ENCODE assay signal across 8 cellular contexts in the genomic region with DNA sequence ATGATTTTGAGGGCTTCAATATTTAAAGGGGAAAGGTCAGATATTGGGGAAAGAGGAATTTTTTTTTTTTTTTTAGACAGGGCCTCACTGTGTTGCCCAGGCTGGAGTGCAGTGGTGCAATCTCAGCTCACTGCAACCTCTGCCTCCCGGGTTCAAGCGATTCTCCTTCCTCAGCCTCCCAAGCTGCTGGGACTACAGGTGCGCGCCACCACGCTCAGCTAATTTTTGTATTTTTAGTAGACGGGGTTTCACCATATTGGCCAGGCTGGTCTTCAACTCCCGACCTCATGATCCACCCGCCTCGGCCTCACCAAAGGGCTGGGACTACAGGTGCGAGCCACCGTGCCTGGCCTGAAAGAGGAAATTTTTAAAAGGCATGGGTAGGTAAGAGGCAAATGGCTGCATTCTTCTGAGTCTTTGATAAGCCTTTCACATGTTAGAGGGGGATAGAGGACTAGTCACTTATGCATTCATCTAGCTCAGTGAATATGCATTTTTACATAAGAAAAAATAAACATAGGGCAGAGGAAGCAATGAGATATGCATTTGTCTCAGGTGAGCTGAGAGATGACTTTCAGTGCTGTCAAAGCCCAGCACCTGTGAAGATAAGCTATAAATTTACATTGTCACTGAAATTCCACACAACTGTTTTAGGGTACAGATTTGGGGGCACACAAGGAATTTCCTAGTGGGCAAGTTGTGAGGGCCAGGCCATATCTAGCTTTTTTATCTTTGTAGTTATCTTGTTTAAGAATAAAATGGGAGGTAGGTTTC. TPM values are rescaled to one million over a fixed set of nuclear protein-coding genes. Genes with fewer than 3 reads are reported as not detected.
A peak's percentile ranks its signal among the peaks of the same experiment; 100 is the strongest.
DNase-seq lines count a peak whose midpoint lies in the region; ATAC-seq and TF ChIP-seq lines count a peak whose summit lies in the region.

No MANE protein-coding gene starts in this region.

- H3K36me3 ChIP-seq in urinary bladder (ENCODE audit: insufficient read depth), result no peaks in the 10 kb centered on the region

- BruUV-seq in MCF 10A (replicated peaks; lab: Mats Ljungman, UMichigan), result TSS peak; percentile 56

- H3K36me3 Mint-ChIP-seq in activated naive CD4-positive, alpha-beta T cell treated with anti-CD3 and anti-CD28 coated beads, Interleukin-2, amount 10 ng/mL, durations not matched to agents 7 days and 5 days, result no peaks in the 10 kb centered on the region
- H3K36me3 Mint-ChIP-seq in MCF 10A (ENCODE audit: insufficient read depth, unreplicated experiment), result peaks cover 6% of the 10 kb centered on the region
- H3K36me3 Mint-ChIP-seq in memory B cell, result no peaks in the 10 kb centered on the region

- no peak overlapping the region for H3K27ac ChIP-seq in urinary bladder (ENCODE audit: low read depth)

- peak overlapping the region; percentile 95 for H3K4me3 ChIP-seq in urinary bladder (ENCODE audit: low read depth, low read length)

- peak overlapping the region; percentile 91 for H3K4me3 Mint-ChIP-seq in activated naive CD4-positive, alpha-beta T cell treated with anti-CD3 and anti-CD28 coated beads, Interleukin-2, amount 10 ng/mL, durations not matched to agents 7 days and 5 days
- H3K4me3 Mint-ChIP-seq in MCF 10A (ENCODE audit: unreplicated experiment) (peak overlapping the region; percentile 92), memory B cell (peak overlapping the region; percentile 89)

- H3K27ac Mint-ChIP-seq in activated naive CD4-positive, alpha-beta T cell treated with anti-CD3 and anti-CD28 coated beads, Interleukin-2, amount 10 ng/mL, durations not matched to agents 7 days and 5 days, result no peak overlapping the region
- peak overlapping the region; percentile 89 for H3K27ac Mint-ChIP-seq in MCF 10A (ENCODE audit: low read depth, unreplicated experiment)
- H3K27ac Mint-ChIP-seq in memory B cell, result peak overlapping the region; percentile 90

- TF ChIP-seq CTCF in MCF 10A (IDR thresholded peaks at IDR 0.05; ENCODE audit: unreplicated experiment), result no peak

- no peaks in the 10 kb centered on the region for H3K4me1 ChIP-seq in urinary bladder (ENCODE audit: insufficient read depth)

- no peak for DNase-seq in activated naive CD4-positive, alpha-beta T cell treated with anti-CD3 and anti-CD28 coated beads, Interleukin-2, amount 10 ng/mL, durations not matched to agents 7 days and 5 days
- DNase-seq in activated naive CD4-positive, alpha-beta T cell treated with anti-CD3 and anti-CD28 coated beads, Interleukin-2, amount 50 U/mL, for 16 hours, result no peak
- DNase-seq in MCF 10A (ENCODE audit: unreplicated experiment) (no peak), memory B cell (ENCODE audit: low spot score in 2 of 2) (no peak), activated gamma-delta T cell (lab: John Stamatoyannopoulos, UW) (no peak)
- no peak for DNase-seq in stimulated activated CD4-positive, alpha-beta T cell treated with anti-CD3 and anti-CD28 coated beads, Interleukin-2, amount 100 ng/mL, for 24 hours

- peaks cover 11% of the 10 kb centered on the region for H3K27me3 Mint-ChIP-seq in activated naive CD4-positive, alpha-beta T cell treated with anti-CD3 and anti-CD28 coated beads, Interleukin-2, amount 10 ng/mL, durations not matched to agents 7 days and 5 days
- H3K27me3 Mint-ChIP-seq in MCF 10A (ENCODE audit: insufficient read depth, unreplicated experiment) (no peaks in the 10 kb centered on the region), memory B cell (no peaks in the 10 kb centered on the region)

- no peaks in the 10 kb centered on the region for H3K9me3 Mint-ChIP-seq in activated naive CD4-positive, alpha-beta T cell treated with anti-CD3 and anti-CD28 coated beads, Interleukin-2, amount 10 ng/mL, durations not matched to agents 7 days and 5 days
- H3K9me3 Mint-ChIP-seq in MCF 10A (ENCODE audit: unreplicated experiment), result no peaks in the 10 kb centered on the region
- no peaks in the 10 kb centered on the region for H3K9me3 Mint-ChIP-seq in memory B cell

- peaks cover 32% of the 10 kb centered on the region for H3K4me1 Mint-ChIP-seq in activated naive CD4-positive, alpha-beta T cell treated with anti-CD3 and anti-CD28 coated beads, Interleukin-2, amount 10 ng/mL, durations not matched to agents 7 days and 5 days
- H3K4me1 Mint-ChIP-seq in MCF 10A (ENCODE audit: insufficient read depth, unreplicated experiment), result peaks cover 6% of the 10 kb centered on the region
- peaks cover 14% of the 10 kb centered on the region for H3K4me1 Mint-ChIP-seq in memory B cell

- 96% methylated on average over 11 of the region's 11 CpGs for WGBS in urinary bladder

- POLR2A ChIA-PET in MCF 10A (lab: Yijun Ruan, JAX), result interaction anchor here (0.6 to 4.1 kb wide), 16 partner anchors 11 to 1450 kb away, joined by 3 to 55 read pairs (median 4); partner anchors contain the start of genes COG4, DDX19A and ST3GAL2

- ATAC-seq in memory B cell (ENCODE audit: low read depth) (no peak), GM18517 (IDR thresholded peaks at IDR 0.05; ENCODE audit: unreplicated experiment) (no peak)

- CTCF ChIA-PET in activated naive CD4-positive, alpha-beta T cell treated with anti-CD3 and anti-CD28 coated beads, Interleukin-2, amount 10 ng/mL, durations not matched to agents 7 days and 5 days (lab: Charles Lee), result interaction anchor here (1.1 to 4.7 kb wide), 4 partner anchors 34 to 83 kb away, joined by 3 to 14 read pairs (median 4); no protein-coding TSS in a partner anchor
- CTCF ChIA-PET in MCF 10A (lab: Yijun Ruan, JAX), result interaction anchor here (0.6 to 1.8 kb wide), 7 partner anchors 61 to 1085 kb away, joined by 3 to 6 read pairs (median 4); no protein-coding TSS in a partner anchor

- intact Hi-C loops in MCF 10A (cut with micrococcal nuclease), result no loop called here

RNA-seq across cellular contexts. Expression of gene FCSK, which starts 1.1 kb away (rescaled TPM):
- total RNA-seq in MCF 10A (2022) (13.7 and 19.0 TPM in 2 replicates), urinary bladder (7.6 TPM)
- polyA plus RNA-seq in urinary bladder, result 11.0 TPM

RNA-seq across cellular contexts. Expression of gene ST3GAL2, which starts 14.4 kb away (rescaled TPM):
- total RNA-seq in MCF 10A (2022), result 7.7 and 10.3 TPM in 2 replicates
- total RNA-seq in urinary bladder, result 30.5 TPM
- polyA plus RNA-seq in urinary bladder, result 19.3 TPM
